In genomic region chr1:200139661-200140250, GRCh38 we compare ENCODE assay signal across 8 cellular contexts.
DNase-seq lines count a peak whose midpoint lies in the region; ATAC-seq, FAIRE-seq and TF ChIP-seq lines count a peak whose summit lies in the region.

No MANE protein-coding gene starts in this region.

- peaks cover 0 to 10% (median 0%) of the 10 kb centered on the region in 9 donors for H3K4me1 ChIP-seq in heart right ventricle
- no peaks in the 10 kb centered on the region for H3K4me1 ChIP-seq in Peyer's patch

- H3K36me3 Mint-ChIP-seq in nephron (ENCODE audit: low read depth): no peaks in the 10 kb centered on the region

- ATAC-seq in heart right ventricle (peak in 1 of 8 donors; percentile 55), Right ventricle myocardium inferior (no peak), GM21576 (IDR thresholded peaks at IDR 0.05; ENCODE audit: unreplicated experiment) (peak; percentile 90), GM21737 (IDR thresholded peaks at IDR 0.05; ENCODE audit: unreplicated experiment) (no peak)

- TF ChIP-seq POLR2A in Peyer's patch (IDR thresholded peaks at IDR 0.05): no peak

- H3K27me3 ChIP-seq in heart right ventricle (no peaks in the 10 kb centered on the region), Peyer's patch (no peaks in the 10 kb centered on the region)

- H3K27ac ChIP-seq in heart right ventricle (no peak overlapping the region), Peyer's patch (no peak overlapping the region)

- H3K27me3 Mint-ChIP-seq in nephron (ENCODE audit: low read depth): peaks cover 9% of the 10 kb centered on the region

- H3K36me3 ChIP-seq in heart right ventricle (no peaks in the 10 kb centered on the region), Peyer's patch (peaks cover 0 to 3% (median 0%) of the 10 kb centered on the region in 3 donors)

- no peaks in the 10 kb centered on the region for H3K9me3 ChIP-seq in heart right ventricle
- H3K9me3 ChIP-seq in Peyer's patch: no peaks in the 10 kb centered on the region

- H3K9me3 Mint-ChIP-seq in nephron: no peaks in the 10 kb centered on the region

- peaks cover 5% of the 10 kb centered on the region for H3K4me1 Mint-ChIP-seq in nephron

- H3K27ac Mint-ChIP-seq in nephron: no peak overlapping the region

- TF ChIP-seq CTCF in heart right ventricle (IDR thresholded peaks at IDR 0.05) (peak in 7 of 9 donors; percentile 40 to 70 (median 53)), Peyer's patch (IDR thresholded peaks at IDR 0.05) (peak in 5 of 6 experiments; percentile 25 to 63 (median 54)), nephron (IDR thresholded peaks at IDR 0.05; ENCODE audit: unreplicated experiment in 3 of 3) (peak in 2 of 3 experiments; percentile 23 to 49)

- DNase-seq in heart right ventricle (peak in 1 of 2 donors; percentile 4), Right ventricle myocardium inferior (ENCODE audit: missing footprints) (no peak), HuH-7 (ENCODE audit: low spot score) (peak; percentile 62), Peyer's patch (peak in 1 of 3 donors; percentile 55)

- H3K4me3 ChIP-seq in heart right ventricle (no peak overlapping the region), Peyer's patch (no peak overlapping the region)

- WGBS in heart right ventricle, 2 donors: 78 to 82% methylated on average over 4 of the region's 4 CpGs

- no peak overlapping the region for H3K4me3 Mint-ChIP-seq in nephron

- intact Hi-C loops in heart right ventricle (cut with DNase I): loop anchor here in 4 of 10 donors (10.0 kb wide), 3 partner anchors 135 to 345 kb away; no protein-coding TSS in a partner anchor
- intact Hi-C loops in Right ventricle myocardium inferior (cut with DNase I): loop anchor here (5.0 kb wide), 1 partner anchor 168 kb away; no protein-coding TSS in a partner anchor

- FAIRE-seq in endometrium (lab: Jason Lieb, UNC): peak; percentile 29
